9 cellular contexts compared by ENCODE assay signal in the genomic region with DNA sequence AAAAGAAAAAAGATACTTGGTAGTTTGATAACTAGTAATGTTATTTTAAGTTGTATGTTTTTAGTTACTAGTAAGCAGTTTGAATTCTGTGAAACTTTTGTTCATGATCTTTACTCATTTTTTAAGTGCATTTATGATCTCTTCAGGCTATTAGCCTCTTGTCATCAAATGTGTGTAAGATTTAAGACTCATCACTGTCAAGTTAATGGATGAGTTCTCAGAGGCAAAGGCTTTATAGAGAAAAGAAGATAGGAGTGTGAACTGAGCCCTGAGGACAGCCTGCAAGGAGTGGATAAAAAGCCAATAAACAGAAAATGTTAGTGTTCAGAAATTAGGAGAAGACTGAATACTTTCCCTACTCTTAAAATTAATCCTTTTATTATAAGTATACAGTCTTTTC. TPM values are rescaled to one million over a fixed set of nuclear protein-coding genes. Genes with fewer than 3 reads are reported as not detected.
DNase-seq lines count a peak whose midpoint lies in the region; ATAC-seq and TF ChIP-seq lines count a peak whose summit lies in the region.
"Had no signal": no experiment of that assay in that cellular context is flagged by ENCODE, and none has a peak within 500 bp of the region (broad histone marks: within the 10 kb centered on the region; RNA-seq: fewer than 3 reads in every experiment).

No MANE protein-coding gene starts in this region.

- no peak overlapping the region for H2BK5ac ChIP-seq in H9 (ENCODE audit: insufficient read length, low read length)

- H4K91ac ChIP-seq in H9 (ENCODE audit: insufficient read length, low read depth, low read length): no peak overlapping the region

- no peaks in the 10 kb centered on the region for H4K20me1 ChIP-seq in H9 (ENCODE audit: control insufficient read depth, insufficient read depth, insufficient read length)

- peak overlapping the region in 2 of 3 experiments; percentile 7 to 97; a peak in 4 of 7 replicates for H3K27ac Mint-ChIP-seq in H9
- peak overlapping the region; percentile 99 for H3K27ac Mint-ChIP-seq in activated T-helper 1 cell treated with anti-CD3 and anti-CD28 coated beads, Interleukin-12 subunit alpha, Interleukin-12 subunit beta, Interleukin-2, Interleukin-4 antibody, amounts not matched to agents 30 ng/mL and 10 ng/mL and 1 ng/mL, durations not matched to agents 14 hours and 24 hours and 36 hours
- peak overlapping the region; percentile 86 for H3K27ac Mint-ChIP-seq in mesothelial cell of epicardium
- H3K27ac Mint-ChIP-seq in endothelial cell (ENCODE audit: unreplicated experiment): no peak overlapping the region
- no peak overlapping the region for H3K27ac Mint-ChIP-seq in type B pancreatic cell

- no peak overlapping the region for H3K56ac ChIP-seq in H9 (ENCODE audit: insufficient read length, low read depth, low read length)

- no peak overlapping the region for H3K18ac ChIP-seq in H9 (ENCODE audit: insufficient read length, low read depth, low read length)

- no peak overlapping the region for H2BK120ac ChIP-seq in H9 (ENCODE audit: low read depth, low read length, poor library complexity, severe bottlenecking)

- H3K79me2 ChIP-seq in ACC112 (ENCODE audit: control insufficient read depth, insufficient read depth, low read length, unreplicated experiment): peaks cover 94% of the 10 kb centered on the region
- H3K79me2 ChIP-seq in H9 (ENCODE audit: insufficient read depth, low read length): peaks cover 26% of the 10 kb centered on the region; the same call in 1 of the 2 replicates

- TF ChIP-seq POLR2A in prostate gland (IDR thresholded peaks at IDR 0.05): no peak

- H3K9ac ChIP-seq in H9 (ENCODE audit: extremely low read depth, insufficient read length, low read length): no peak overlapping the region
- H3K9ac ChIP-seq: BLaER1 had no signal

- H3K4me1 ChIP-seq in ACC112 (ENCODE audit: control insufficient read depth, insufficient read depth, low read length, unreplicated experiment): peaks cover 69% of the 10 kb centered on the region
- H3K4me1 ChIP-seq in H9 (ENCODE audit: insufficient read depth, low read length): no peaks in the 10 kb centered on the region
- no peaks in the 10 kb centered on the region for H3K4me1 ChIP-seq in prostate gland (replicated peaks)

- ATAC-seq in GM18502 (IDR thresholded peaks at IDR 0.05; ENCODE audit: poor library complexity, unreplicated experiment): no peak

- no peaks in the 10 kb centered on the region for H3K23me2 ChIP-seq in H9 (ENCODE audit: insufficient read length, low read depth, low read length, poor library complexity, severe bottlenecking)

- no peak overlapping the region for H2BK12ac ChIP-seq in H9 (ENCODE audit: insufficient read length, low read depth, low read length)

- peak overlapping the region; percentile 94 for H3K27ac ChIP-seq in ACC112 (ENCODE audit: low read depth, low read length)
- H3K27ac ChIP-seq in H9 (ENCODE audit: insufficient read length, low read depth, low read length): no peak overlapping the region
- peak overlapping the region in 1 of 2 donors; percentile 75 for H3K27ac ChIP-seq in prostate gland
- H3K27ac ChIP-seq: BLaER1 had no signal

- H3K4me3 ChIP-seq in ACC112 (ENCODE audit: low read depth, low read length) (no peak overlapping the region), prostate gland (no peak overlapping the region)
- H3K4me3 ChIP-seq: BLaER1 had no signal

- DNase-seq in H9 (no peak), mesothelial cell of epicardium (ENCODE audit: low spot score in 2 of 2, unreplicated experiment in 2 of 2) (no peak), endothelial cell (ENCODE audit: low spot score) (no peak), type B pancreatic cell (ENCODE audit: extremely low spot score, unreplicated experiment) (no peak), prostate gland (ENCODE audit: low spot score) (no peak)
- DNase-seq in activated T-helper 1 cell treated with anti-CD3 and anti-CD28 coated beads, Interleukin-12 subunit alpha, Interleukin-12 subunit beta, Interleukin-2, Interleukin-4 antibody, amounts not matched to agents 30 ng/mL and 10 ng/mL and 1 ng/mL, durations not matched to agents 14 hours and 24 hours and 36 hours (ENCODE audit: low spot score): no peak

- H3K9me3 ChIP-seq in H9 (ENCODE audit: control insufficient read depth, low read depth, low read length) (no peaks in the 10 kb centered on the region), prostate gland (no peaks in the 10 kb centered on the region)
- H3K9me3 ChIP-seq: BLaER1 had no signal

- H4K5ac ChIP-seq in H9 (ENCODE audit: insufficient read length, low read depth, low read length): no peak overlapping the region

- H4K8ac ChIP-seq in H9 (replicated peaks; ENCODE audit: insufficient read length, low read depth, low read length): no peak overlapping the region

- H3K4ac ChIP-seq in H9 (ENCODE audit: low read depth, low read length): no peak overlapping the region

- H3K9me3 Mint-ChIP-seq in H9 (no peaks in the 10 kb centered on the region), mesothelial cell of epicardium (no peaks in the 10 kb centered on the region), endothelial cell (ENCODE audit: unreplicated experiment) (no peaks in the 10 kb centered on the region), type B pancreatic cell (no peaks in the 10 kb centered on the region)
- H3K9me3 Mint-ChIP-seq in activated T-helper 1 cell treated with anti-CD3 and anti-CD28 coated beads, Interleukin-12 subunit alpha, Interleukin-12 subunit beta, Interleukin-2, Interleukin-4 antibody, amounts not matched to agents 30 ng/mL and 10 ng/mL and 1 ng/mL, durations not matched to agents 14 hours and 24 hours and 36 hours: no peaks in the 10 kb centered on the region

- H3K27me3 ChIP-seq in ACC112 (ENCODE audit: insufficient read depth, low read length): no peaks in the 10 kb centered on the region
- no peaks in the 10 kb centered on the region for H3K27me3 ChIP-seq in H9 (ENCODE audit: insufficient read depth, low read length)
- H3K27me3 ChIP-seq in prostate gland (replicated peaks; ENCODE audit: insufficient read depth): no peaks in the 10 kb centered on the region
- H3K27me3 ChIP-seq: BLaER1 had no signal

- no peak overlapping the region for H3K23ac ChIP-seq in H9 (ENCODE audit: insufficient read length, low read depth, low read length)

- H2BK20ac ChIP-seq in H9 (ENCODE audit: low read depth, low read length, poor library complexity, severe bottlenecking): no peak overlapping the region

- H3K36me3 Mint-ChIP-seq in H9 (ENCODE audit: insufficient read depth in 1 of 3, low read depth in 3 of 3): peaks cover 19 to 50% (median 46%) of the 10 kb centered on the region in 3 experiments; a peak in 6 of 7 replicates
- H3K36me3 Mint-ChIP-seq in activated T-helper 1 cell treated with anti-CD3 and anti-CD28 coated beads, Interleukin-12 subunit alpha, Interleukin-12 subunit beta, Interleukin-2, Interleukin-4 antibody, amounts not matched to agents 30 ng/mL and 10 ng/mL and 1 ng/mL, durations not matched to agents 14 hours and 24 hours and 36 hours (ENCODE audit: low read depth): peaks cover 45% of the 10 kb centered on the region
- peaks cover 9% of the 10 kb centered on the region for H3K36me3 Mint-ChIP-seq in mesothelial cell of epicardium
- H3K36me3 Mint-ChIP-seq in endothelial cell (ENCODE audit: low read depth, unreplicated experiment): peaks cover 6% of the 10 kb centered on the region
- peaks cover 12% of the 10 kb centered on the region for H3K36me3 Mint-ChIP-seq in type B pancreatic cell

- no peak overlapping the region for H2AK5ac ChIP-seq in H9 (ENCODE audit: insufficient read length, low read length)

- no peak overlapping the region for H3K4me2 ChIP-seq in H9 (ENCODE audit: insufficient read depth, insufficient read length, low read length)

- peaks cover 19% of the 10 kb centered on the region for H3K36me3 ChIP-seq in ACC112 (ENCODE audit: insufficient read depth, low read length)
- H3K36me3 ChIP-seq in prostate gland: no peaks in the 10 kb centered on the region

- no peak for TF ChIP-seq CTCF in H9 (conservative IDR thresholded peaks at IDR 0.05)
- no peak for TF ChIP-seq CTCF in mesothelial cell of epicardium (IDR thresholded peaks at IDR 0.05; ENCODE audit: unreplicated experiment)
- TF ChIP-seq CTCF in endothelial cell (IDR thresholded peaks at IDR 0.05; ENCODE audit: unreplicated experiment): no peak
- TF ChIP-seq CTCF in type B pancreatic cell (conservative IDR thresholded peaks at IDR 0.05): no peak
- no peak for TF ChIP-seq CTCF in prostate gland (IDR thresholded peaks at IDR 0.05)

- H3K4me1 Mint-ChIP-seq in H9 (peaks cover 28 to 39% of the 10 kb centered on the region in 2 experiments), mesothelial cell of epicardium (peaks cover 17% of the 10 kb centered on the region), endothelial cell (ENCODE audit: unreplicated experiment) (peaks cover 10% of the 10 kb centered on the region), type B pancreatic cell (ENCODE audit: unreplicated experiment) (peaks cover 24% of the 10 kb centered on the region)
- H3K4me1 Mint-ChIP-seq in activated T-helper 1 cell treated with anti-CD3 and anti-CD28 coated beads, Interleukin-12 subunit alpha, Interleukin-12 subunit beta, Interleukin-2, Interleukin-4 antibody, amounts not matched to agents 30 ng/mL and 10 ng/mL and 1 ng/mL, durations not matched to agents 14 hours and 24 hours and 36 hours (ENCODE audit: low read depth): peaks cover 72% of the 10 kb centered on the region

- no peak overlapping the region for H3K4me3 Mint-ChIP-seq in H9
- H3K4me3 Mint-ChIP-seq in activated T-helper 1 cell treated with anti-CD3 and anti-CD28 coated beads, Interleukin-12 subunit alpha, Interleukin-12 subunit beta, Interleukin-2, Interleukin-4 antibody, amounts not matched to agents 30 ng/mL and 10 ng/mL and 1 ng/mL, durations not matched to agents 14 hours and 24 hours and 36 hours: peak overlapping the region; percentile 77
- no peak overlapping the region for H3K4me3 Mint-ChIP-seq in mesothelial cell of epicardium
- no peak overlapping the region for H3K4me3 Mint-ChIP-seq in endothelial cell (ENCODE audit: unreplicated experiment)
- no peak overlapping the region for H3K4me3 Mint-ChIP-seq in type B pancreatic cell

- H3K79me1 ChIP-seq in H9 (ENCODE audit: insufficient read depth, low read depth, low read length, poor library complexity, severe bottlenecking): no peaks in the 10 kb centered on the region

- H3K27me3 Mint-ChIP-seq in H9 (ENCODE audit: low read depth) (no peaks in the 10 kb centered on the region), mesothelial cell of epicardium (ENCODE audit: low read depth) (no peaks in the 10 kb centered on the region), endothelial cell (ENCODE audit: unreplicated experiment) (no peaks in the 10 kb centered on the region), type B pancreatic cell (no peaks in the 10 kb centered on the region)
- H3K27me3 Mint-ChIP-seq in activated T-helper 1 cell treated with anti-CD3 and anti-CD28 coated beads, Interleukin-12 subunit alpha, Interleukin-12 subunit beta, Interleukin-2, Interleukin-4 antibody, amounts not matched to agents 30 ng/mL and 10 ng/mL and 1 ng/mL, durations not matched to agents 14 hours and 24 hours and 36 hours (ENCODE audit: insufficient read depth): no peaks in the 10 kb centered on the region

- H2AFZ ChIP-seq in ACC112 (ENCODE audit: low read length, unreplicated experiment) (no peak overlapping the region), H9 (ENCODE audit: low read length) (no peak overlapping the region)

- no peak overlapping the region for H3T11ph ChIP-seq in H9 (ENCODE audit: low read length)

- no peak overlapping the region for H2BK15ac ChIP-seq in H9 (ENCODE audit: low read depth, low read length)

- H3K14ac ChIP-seq in H9 (ENCODE audit: insufficient read depth, low read length): no peak overlapping the region

- intact Hi-C loops in activated T-helper 1 cell treated with anti-CD3 and anti-CD28 coated beads, Interleukin-12 subunit alpha, Interleukin-12 subunit beta, Interleukin-2, Interleukin-4 antibody, amounts not matched to agents 30 ng/mL and 10 ng/mL and 1 ng/mL, durations not matched to agents 14 hours and 24 hours and 36 hours (cut with micrococcal nuclease): loop anchor here (10.0 kb wide), 1 partner anchor 1161 kb away; no protein-coding TSS in a partner anchor
- intact Hi-C loops in prostate gland (cut with DNase I): no loop called here

RNA-seq across cellular contexts. Expression of a gene that starts 13.5 kb away (rescaled TPM):
- total RNA-seq in H9 (2021): 206 and 207 TPM in 2 replicates
- total RNA-seq in activated T-helper 1 cell treated with anti-CD3 and anti-CD28 coated beads, Interleukin-12 subunit alpha, Interleukin-12 subunit beta, Interleukin-2, Interleukin-4 antibody, amounts not matched to agents 30 ng/mL and 10 ng/mL and 1 ng/mL, durations not matched to agents 14 hours and 24 hours and 36 hours: 381 and 391 TPM in 2 replicates
- total RNA-seq in mesothelial cell of epicardium: 99.9 to 114 TPM (median 106 TPM) in 3 replicates
- 102 TPM for total RNA-seq in endothelial cell (ENCODE audit: unreplicated experiment)
- 122 and 135 TPM in 2 replicates for total RNA-seq in type B pancreatic cell (ENCODE audit: low replicate concordance)
- total RNA-seq in prostate gland: 100 to 1,000 TPM; 114 to 161 TPM

RNA-seq across cellular contexts. Expression of a gene that starts 20.6 kb away (rescaled TPM):
- total RNA-seq in H9 (2021): 36.0 and 38.9 TPM in 2 replicates
- total RNA-seq in activated T-helper 1 cell treated with anti-CD3 and anti-CD28 coated beads, Interleukin-12 subunit alpha, Interleukin-12 subunit beta, Interleukin-2, Interleukin-4 antibody, amounts not matched to agents 30 ng/mL and 10 ng/mL and 1 ng/mL, durations not matched to agents 14 hours and 24 hours and 36 hours: 61.3 and 62.2 TPM in 2 replicates
- 47.6 to 50.7 TPM (median 49.7 TPM) in 3 replicates for total RNA-seq in mesothelial cell of epicardium
- 32.9 TPM for total RNA-seq in endothelial cell (ENCODE audit: unreplicated experiment)
- total RNA-seq in type B pancreatic cell (ENCODE audit: low replicate concordance): 28.2 and 38.8 TPM in 2 replicates
- total RNA-seq in prostate gland: 10 to 100 TPM; 38.7 to 50.1 TPM

Comparison
In these comparisons a context has a peak if more than half of its experiments do, and no peak if none do; other contexts are left out.
1. H3K27ac Mint-ChIP-seq: peak in H9 (2 of 3), activated T-helper 1 cell treated with anti-CD3 and anti-CD28 coated beads, Interleukin-12 subunit alpha, Interleukin-12 subunit beta, Interleukin-2, Interleukin-4 antibody, amounts not matched to agents 30 ng/mL and 10 ng/mL and 1 ng/mL, durations not matched to agents 14 hours and 24 hours and 36 hours (single experiment) and mesothelial cell of epicardium (single experiment); none in endothelial cell (single experiment) and type B pancreatic cell (single experiment).